In genomic region chr3:64398431-64398830, GRCh38 we compare ENCODE assay signal across 1 cellular context.
TF ChIP-seq lines count a peak whose summit lies in the region.

No MANE protein-coding gene starts in this region.

TF ChIP-seq in IMR-90, 13 proteins besides CTCF, POLR2A, EP300 and RAD21 (continued from another document):
- TF ChIP-seq FOS (IDR thresholded peaks at IDR 0.05; ENCODE audit: low read depth, low read length) (no peak), MXI1 (IDR thresholded peaks at IDR 0.05; ENCODE audit: borderline replicate concordance, low read depth, low read length) (no peak), ELK1 (IDR thresholded peaks at IDR 0.05; ENCODE audit: borderline replicate concordance, low read depth, low read length) (no peak), NFE2L2 (IDR thresholded peaks at IDR 0.05; ENCODE audit: low read depth, low read length) (no peak), CHD1 (IDR thresholded peaks at IDR 0.05; ENCODE audit: low read depth, low read length) (no peak), RFX5 (IDR thresholded peaks at IDR 0.05; ENCODE audit: low read depth, low read length) (no peak), SMC3 (IDR thresholded peaks at IDR 0.05; ENCODE audit: low read depth, low read length) (no peak), MAFK (IDR thresholded peaks at IDR 0.05; ENCODE audit: low read depth, low read length) (no peak), RCOR1 (IDR thresholded peaks at IDR 0.05; ENCODE audit: insufficient replicate concordance, low read length) (no peak), BHLHE40 (IDR thresholded peaks at IDR 0.05; ENCODE audit: low read depth, low read length) (no peak)
- TF ChIP-seq, protein P1, sequence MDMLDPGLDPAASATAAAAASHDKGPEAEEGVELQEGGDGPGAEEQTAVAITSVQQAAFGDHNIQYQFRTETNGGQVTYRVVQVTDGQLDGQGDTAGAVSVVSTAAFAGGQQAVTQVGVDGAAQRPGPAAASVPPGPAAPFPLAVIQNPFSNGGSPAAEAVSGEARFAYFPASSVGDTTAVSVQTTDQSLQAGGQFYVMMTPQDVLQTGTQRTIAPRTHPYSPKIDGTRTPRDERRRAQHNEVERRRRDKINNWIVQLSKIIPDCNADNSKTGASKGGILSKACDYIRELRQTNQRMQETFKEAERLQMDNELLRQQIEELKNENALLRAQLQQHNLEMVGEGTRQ (IDR thresholded peaks at IDR 0.05; ENCODE audit: low read depth, low read length): no peak
